ENCODE assay signal across 8 cellular contexts in genomic region chr4:121951570-121952110, GRCh38. TPM values are rescaled to one million over a fixed set of nuclear protein-coding genes. Genes with fewer than 3 reads are reported as not detected.
DNase-seq lines count a peak whose midpoint lies in the region; ATAC-seq and TF ChIP-seq lines count a peak whose summit lies in the region.

Gene TRPC3 (minus strand): TSS chr4:121952060. CDS start chr4:121951680, 380 bp downstream.

- 0 to 1% (median 1%) methylated on average over 26 to 62 of the region's 62 CpGs for WGBS in spleen, 5 donors

- H3K27ac ChIP-seq in spleen, result peak within 1 kb of the TSS in 3 of 8 donors; percentile 36 to 52 (median 39)

- TF ChIP-seq CTCF in brain (conservative IDR thresholded peaks at IDR 0.05), result no peak
- no peak for TF ChIP-seq CTCF in spleen (IDR thresholded peaks at IDR 0.05 in 8 of 11, conservative IDR thresholded peaks at IDR 0.05 in 3 of 11)

- intact Hi-C loops in spleen (cut with DNase I; ENCODE audit: low total_unique reads), result no loop called here

- H3K27me3 Mint-ChIP-seq in brain, result peaks cover 40% of the 10 kb centered on the region

- DNase-seq in T follicular helper cell (ENCODE audit: low read depth) (peak; percentile 1), iPS-NIHi11 (ENCODE audit: low spot score) (peak; percentile 60), spleen (peak; percentile 85), pons (ENCODE audit: low spot score) (no peak)

- peaks cover 0 to 57% (median 37%) of the 10 kb centered on the region in 7 donors for H3K27me3 ChIP-seq in spleen (replicated peaks in 1 of 7)

- ATAC-seq in GM18511 (IDR thresholded peaks at IDR 0.05; ENCODE audit: unreplicated experiment) (peak; percentile 39), HG02852 (IDR thresholded peaks at IDR 0.05; ENCODE audit: unreplicated experiment) (peak; percentile 32), HG03469 (IDR thresholded peaks at IDR 0.05; ENCODE audit: unreplicated experiment) (no peak)

- H3K4me3 Mint-ChIP-seq in brain, result peak within 1 kb of the TSS; percentile 89 to 95 (median 90)

- no peaks in the 10 kb centered on the region for H3K36me3 Mint-ChIP-seq in brain

- H3K4me3 ChIP-seq in spleen, result peak within 1 kb of the TSS; percentile 47 to 77 (median 63)

- peaks cover 8 to 33% (median 25%) of the 10 kb centered on the region in 6 donors for H3K4me1 ChIP-seq in spleen

- H3K9me3 Mint-ChIP-seq in brain, result peaks cover 0 to 2% (median 0%) of the 10 kb centered on the region in 5 experiments

- H3K36me3 ChIP-seq in spleen, result no peaks in the 10 kb centered on the region

- H3K9me3 ChIP-seq in spleen, result no peaks in the 10 kb centered on the region

- TF ChIP-seq POLR2A in spleen (IDR thresholded peaks at IDR 0.05), result no peak

- peaks cover 15% of the 10 kb centered on the region for H3K4me1 Mint-ChIP-seq in brain

- peak within 1 kb of the TSS in 2 of 5 experiments; percentile 1 to 9 for H3K27ac Mint-ChIP-seq in brain

RNA-seq across cellular contexts. Expression of gene TRPC3, which starts in this region (rescaled TPM):
- 0.22 TPM for polyA plus RNA-seq in brain (ENCODE audit: insufficient read depth, low read depth, low replicate concordance)
- under 1 TPM; 0.18 to 0.83 (median 0.40) TPM for total RNA-seq in spleen
- polyA plus RNA-seq in spleen, result under 1 TPM; 0.04 to 0.11 (median 0.06) TPM

Comparison
In these comparisons a context has a peak if more than half of its experiments do, and no peak if none do; other contexts are left out.
1. Peak in DNase-seq and H3K4me3 ChIP-seq in spleen; RNA of the gene not detected or under 1 TPM.